Comparison of ENCODE assay signal across 8 cellular contexts in the genomic region with DNA sequence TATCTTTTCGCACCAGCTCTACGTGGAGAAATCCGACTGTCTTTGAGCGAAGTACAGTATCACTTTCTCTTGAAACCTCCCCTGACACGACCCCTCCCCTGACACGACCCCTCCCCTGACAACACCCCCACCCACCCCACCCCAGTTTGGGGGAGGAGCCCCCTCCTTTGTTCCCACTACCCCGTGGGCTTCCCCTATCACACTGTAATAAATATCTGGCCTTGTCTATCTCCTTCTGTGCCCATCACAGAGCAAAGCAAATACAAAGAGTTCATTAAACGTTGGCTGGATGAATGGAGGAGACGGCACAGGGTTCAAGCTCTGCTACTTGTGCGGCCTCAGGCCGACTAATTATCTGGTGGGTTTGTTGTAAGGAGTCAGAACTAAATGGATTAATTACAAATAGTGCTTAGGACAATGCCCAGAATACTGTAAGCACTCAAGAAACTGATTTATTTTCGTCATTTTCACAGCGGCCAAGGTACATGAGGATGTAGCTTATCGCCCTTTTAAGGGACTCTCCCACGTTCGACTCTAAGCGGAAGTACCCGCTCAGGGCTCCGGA. TPM values are rescaled to one million over a fixed set of nuclear protein-coding genes. Genes with fewer than 3 reads are reported as not detected.
DNase-seq lines count a peak whose midpoint lies in the region; TF ChIP-seq lines count a peak whose summit lies in the region.

No MANE protein-coding gene starts in this region.

- H3K4me3 ChIP-seq in SJCRH30 (peak overlapping the region; percentile 95), esophagus muscularis mucosa (peak overlapping the region; percentile 91 to 99 (median 94)), parathyroid adenoma (ENCODE audit: low read depth, low read length) (peak overlapping the region; percentile 76)

- H3K27ac ChIP-seq in SJCRH30: peak overlapping the region; percentile 85
- peak overlapping the region; percentile 93 to 97 (median 95) for H3K27ac ChIP-seq in esophagus muscularis mucosa (replicated peaks in 1 of 4)
- H3K27ac ChIP-seq in parathyroid adenoma: peak overlapping the region; percentile 97

- no peaks in the 10 kb centered on the region for H3K79me2 ChIP-seq in parathyroid adenoma

- TF ChIP-seq EP300 in esophagus muscularis mucosa (IDR thresholded peaks at IDR 0.05): no peak

- no peaks in the 10 kb centered on the region for H3K36me3 ChIP-seq in SJCRH30
- H3K36me3 ChIP-seq in esophagus muscularis mucosa: peaks cover 0 to 2% (median 0%) of the 10 kb centered on the region in 4 donors
- no peaks in the 10 kb centered on the region for H3K36me3 ChIP-seq in parathyroid adenoma (ENCODE audit: control insufficient read depth, insufficient read depth, low read length)

- H3K9me3 ChIP-seq in SJCRH30 (replicated peaks) (no peaks in the 10 kb centered on the region), esophagus muscularis mucosa (no peaks in the 10 kb centered on the region), parathyroid adenoma (ENCODE audit: control insufficient read depth, low read length) (no peaks in the 10 kb centered on the region)

- peak; percentile 38 for DNase-seq in NOMO-1 treated with DMSO at 0.1 percent for 48 hours (lab: John Stamatoyannopoulos, UW; ENCODE audit: unreplicated experiment)
- no peak for DNase-seq in NOMO-1 treated with dmso at 0.1 percent for 144 hours (lab: John Stamatoyannopoulos, UW; ENCODE audit: unreplicated experiment)
- no peak for DNase-seq in SJCRH30
- no peak for DNase-seq in esophagus muscularis mucosa (ENCODE audit: extremely low spot score)
- DNase-seq in effector CD8-positive, alpha-beta T cell (lab: John Stamatoyannopoulos, UW): no peak
- DNase-seq in NCI-H2029 (lab: John Stamatoyannopoulos, UW): no peak
- no peak for DNase-seq in NCI-H2107 treated with DMSO at 0.1 percent for 48 hours (lab: John Stamatoyannopoulos, UW; ENCODE audit: unreplicated experiment)

- H2AFZ ChIP-seq in parathyroid adenoma: peak overlapping the region; percentile 78

- TF ChIP-seq POLR2A in esophagus muscularis mucosa (IDR thresholded peaks at IDR 0.05; ENCODE audit: low read depth): no peak

- TF ChIP-seq CTCF in esophagus muscularis mucosa (IDR thresholded peaks at IDR 0.05): no peak
- TF ChIP-seq CTCF in parathyroid adenoma (IDR thresholded peaks at IDR 0.05): no peak

- H3K9ac ChIP-seq in parathyroid adenoma: no peak overlapping the region

- H3K4me1 ChIP-seq in SJCRH30: no peaks in the 10 kb centered on the region
- H3K4me1 ChIP-seq in esophagus muscularis mucosa: peaks cover 20 to 49% (median 44%) of the 10 kb centered on the region in 4 donors
- H3K4me1 ChIP-seq in parathyroid adenoma: peaks cover 3% of the 10 kb centered on the region

- H3K27me3 ChIP-seq in SJCRH30 (peaks cover 6% of the 10 kb centered on the region; the same call in 1 of the 2 replicates), esophagus muscularis mucosa (peaks cover 0 to 10% (median 0%) of the 10 kb centered on the region in 4 donors), parathyroid adenoma (ENCODE audit: control insufficient read depth, insufficient read depth, low read length) (no peaks in the 10 kb centered on the region)

- WGBS in esophagus muscularis mucosa: 8% methylated on average over 19 of the region's 19 CpGs

- intact Hi-C loops in esophagus muscularis mucosa (cut with DNase I): no loop called here

- peak overlapping the region; percentile 84 for H3K4me2 ChIP-seq in parathyroid adenoma (ENCODE audit: low read length)

RNA-seq across cellular contexts. Expression of a gene that starts 0.6 kb away (rescaled TPM):
- 25.1 and 34.1 TPM in 2 replicates for total RNA-seq in SJCRH30 (2014; rRNA removed; shearing (Covaris generic))
- total RNA-seq in esophagus muscularis mucosa: 10 to 100 TPM; 30.3 to 44.7 (median 40.9) TPM

RNA-seq across cellular contexts. Expression of a gene that starts 28.1 kb away (rescaled TPM):
- not detected in 2 replicates for total RNA-seq in SJCRH30 (2014; rRNA removed; shearing (Covaris generic))
- total RNA-seq in esophagus muscularis mucosa: not detected

RNA-seq across cellular contexts. Expression of a gene that starts 31.5 kb away (rescaled TPM):
- total RNA-seq in SJCRH30 (2014; rRNA removed; shearing (Covaris generic)): 6.1 and 6.3 TPM in 2 replicates
- 1 to 10 TPM; 1.5 to 7.5 (median 4.3) TPM for total RNA-seq in esophagus muscularis mucosa

RNA-seq across cellular contexts. Expression of a gene that starts 47.7 kb away (rescaled TPM):
- 11.9 and 12.4 TPM in 2 replicates for total RNA-seq in SJCRH30 (2014; rRNA removed; shearing (Covaris generic))
- total RNA-seq in esophagus muscularis mucosa: 10 to 100 TPM; 19.9 to 38.1 (median 36.7) TPM

RNA-seq across cellular contexts. Expression of a gene that starts 50.5 kb away (rescaled TPM):
- total RNA-seq in SJCRH30 (2014; rRNA removed; shearing (Covaris generic)): 43.3 and 48.3 TPM in 2 replicates
- total RNA-seq in esophagus muscularis mucosa: 10 to 100 TPM in 3 of 4 donors, 1 to 10 TPM in 1; 7.3 to 28.3 (median 17.4) TPM
